ENCODE assay signal across 8 cellular contexts in genomic region chr22:41524809-41525449, GRCh38. TPM values are rescaled to one million over a fixed set of nuclear protein-coding genes. Genes with fewer than 3 reads are reported as not detected.
A peak's percentile ranks its signal among the peaks of the same experiment; 100 is the strongest.
DNase-seq lines count a peak whose midpoint lies in the region; ATAC-seq and TF ChIP-seq lines count a peak whose summit lies in the region.

No MANE protein-coding gene starts in this region.

- H3K4me1 Mint-ChIP-seq in stimulated activated naive B cell treated with anti-CD40 and anti-IgM and Interleukin-4, amounts not matched to agents 10 μg/mL and 1 μg/mL and 100 μg/mL, for 72 hours = peaks cover 25 to 37% of the 10 kb centered on the region in 2 donors

- H3K36me3 ChIP-seq in liver (ENCODE audit: control insufficient read depth in 4 of 4, insufficient read depth in 3 of 4, low read depth in 1 of 4, low read length in 3 of 4) = peaks cover 8 to 48% (median 28%) of the 10 kb centered on the region in 4 donors

- DNase-seq in T follicular helper cell (ENCODE audit: low read depth) = peak; percentile 59
- DNase-seq in activated gamma-delta T cell treated with anti-CD3 and anti-CD28 coated beads, Interleukin-2, amount 50 U/mL, for 16 hours (ENCODE audit: low read depth) = peak; percentile 31
- DNase-seq in stimulated activated naive B cell treated with anti-CD40 and anti-IgM and Interleukin-4, amounts not matched to agents 10 μg/mL and 1 μg/mL and 100 μg/mL, for 72 hours = no peak
- DNase-seq in mesenteric fat pad (ENCODE audit: low spot score) = no peak
- DNase-seq in DMS153 treated with DMSO at 0.1 percent for 48 hours (lab: John Stamatoyannopoulos, UW; ENCODE audit: unreplicated experiment) = no peak

- H3K27me3 ChIP-seq in liver (ENCODE audit: control insufficient read depth in 4 of 4, insufficient read depth in 4 of 4, low read length in 3 of 4) = no peaks in the 10 kb centered on the region

- H3K27ac Mint-ChIP-seq in stimulated activated naive B cell treated with anti-CD40 and anti-IgM and Interleukin-4, amounts not matched to agents 10 μg/mL and 1 μg/mL and 100 μg/mL, for 72 hours = peak overlapping the region; percentile 85

- no peak for TF ChIP-seq RAD21 in liver (IDR thresholded peaks at IDR 0.05)

- H3K4me3 Mint-ChIP-seq in stimulated activated naive B cell treated with anti-CD40 and anti-IgM and Interleukin-4, amounts not matched to agents 10 μg/mL and 1 μg/mL and 100 μg/mL, for 72 hours = peak overlapping the region; percentile 30 to 44

- H3K9ac ChIP-seq in liver (ENCODE audit: low read depth in 1 of 2, low read length in 2 of 2) = peak overlapping the region in 1 of 2 donors; percentile 36

- no peaks in the 10 kb centered on the region for H3K27me3 Mint-ChIP-seq in stimulated activated naive B cell treated with anti-CD40 and anti-IgM and Interleukin-4, amounts not matched to agents 10 μg/mL and 1 μg/mL and 100 μg/mL, for 72 hours

- no peak for TF ChIP-seq CTCF in liver (IDR thresholded peaks at IDR 0.05; ENCODE audit: low read depth, low read length, missing input control)

- no peaks in the 10 kb centered on the region for H3K9me3 ChIP-seq in liver (ENCODE audit: control insufficient read depth in 4 of 4, low read length in 3 of 4)

- H3K4me1 ChIP-seq in liver (ENCODE audit: control insufficient read depth in 4 of 4, insufficient read depth in 4 of 4, low read length in 3 of 4) = peaks cover 4 to 45% (median 39%) of the 10 kb centered on the region in 4 donors

- no peak overlapping the region for H3K4me3 ChIP-seq in liver (ENCODE audit: low read depth in 1 of 3, low read length in 3 of 3)

- H3K36me3 Mint-ChIP-seq in stimulated activated naive B cell treated with anti-CD40 and anti-IgM and Interleukin-4, amounts not matched to agents 10 μg/mL and 1 μg/mL and 100 μg/mL, for 72 hours = peaks cover 44 to 56% of the 10 kb centered on the region in 2 donors

- ATAC-seq in stimulated activated naive B cell treated with anti-CD40 and anti-IgM and Interleukin-4, amounts not matched to agents 10 μg/mL and 1 μg/mL and 100 μg/mL, for 72 hours (replicated peaks) = peak; percentile 59 to 64
- no peak for ATAC-seq in HG02885 (IDR thresholded peaks at IDR 0.05; ENCODE audit: poor library complexity, unreplicated experiment)
- no peak for ATAC-seq in GM18867 (IDR thresholded peaks at IDR 0.05; ENCODE audit: unreplicated experiment)

- no peaks in the 10 kb centered on the region for H3K9me3 Mint-ChIP-seq in stimulated activated naive B cell treated with anti-CD40 and anti-IgM and Interleukin-4, amounts not matched to agents 10 μg/mL and 1 μg/mL and 100 μg/mL, for 72 hours

- WGBS in liver = 71% methylated on average over 17 of the region's 17 CpGs

- peak overlapping the region; percentile 62 to 68 for H3K27ac ChIP-seq in liver (ENCODE audit: low read depth in 1 of 2, low read length in 2 of 2)

TF ChIP-seq in liver, 16 proteins besides CTCF, POLR2A, EP300 and RAD21:
- TF ChIP-seq, protein P1, sequence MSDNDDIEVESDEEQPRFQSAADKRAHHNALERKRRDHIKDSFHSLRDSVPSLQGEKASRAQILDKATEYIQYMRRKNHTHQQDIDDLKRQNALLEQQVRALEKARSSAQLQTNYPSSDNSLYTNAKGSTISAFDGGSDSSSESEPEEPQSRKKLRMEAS (IDR thresholded peaks at IDR 0.05) = no peak
- no peak for TF ChIP-seq TAF1 (conservative IDR thresholded peaks at IDR 0.05)
- TF ChIP-seq, protein P2, sequence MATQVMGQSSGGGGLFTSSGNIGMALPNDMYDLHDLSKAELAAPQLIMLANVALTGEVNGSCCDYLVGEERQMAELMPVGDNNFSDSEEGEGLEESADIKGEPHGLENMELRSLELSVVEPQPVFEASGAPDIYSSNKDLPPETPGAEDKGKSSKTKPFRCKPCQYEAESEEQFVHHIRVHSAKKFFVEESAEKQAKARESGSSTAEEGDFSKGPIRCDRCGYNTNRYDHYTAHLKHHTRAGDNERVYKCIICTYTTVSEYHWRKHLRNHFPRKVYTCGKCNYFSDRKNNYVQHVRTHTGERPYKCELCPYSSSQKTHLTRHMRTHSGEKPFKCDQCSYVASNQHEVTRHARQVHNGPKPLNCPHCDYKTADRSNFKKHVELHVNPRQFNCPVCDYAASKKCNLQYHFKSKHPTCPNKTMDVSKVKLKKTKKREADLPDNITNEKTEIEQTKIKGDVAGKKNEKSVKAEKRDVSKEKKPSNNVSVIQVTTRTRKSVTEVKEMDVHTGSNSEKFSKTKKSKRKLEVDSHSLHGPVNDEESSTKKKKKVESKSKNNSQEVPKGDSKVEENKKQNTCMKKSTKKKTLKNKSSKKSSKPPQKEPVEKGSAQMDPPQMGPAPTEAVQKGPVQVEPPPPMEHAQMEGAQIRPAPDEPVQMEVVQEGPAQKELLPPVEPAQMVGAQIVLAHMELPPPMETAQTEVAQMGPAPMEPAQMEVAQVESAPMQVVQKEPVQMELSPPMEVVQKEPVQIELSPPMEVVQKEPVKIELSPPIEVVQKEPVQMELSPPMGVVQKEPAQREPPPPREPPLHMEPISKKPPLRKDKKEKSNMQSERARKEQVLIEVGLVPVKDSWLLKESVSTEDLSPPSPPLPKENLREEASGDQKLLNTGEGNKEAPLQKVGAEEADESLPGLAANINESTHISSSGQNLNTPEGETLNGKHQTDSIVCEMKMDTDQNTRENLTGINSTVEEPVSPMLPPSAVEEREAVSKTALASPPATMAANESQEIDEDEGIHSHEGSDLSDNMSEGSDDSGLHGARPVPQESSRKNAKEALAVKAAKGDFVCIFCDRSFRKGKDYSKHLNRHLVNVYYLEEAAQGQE (IDR thresholded peaks at IDR 0.05) = no peak
- TF ChIP-seq NR2F2 (IDR thresholded peaks at IDR 0.05) = no peak
- TF ChIP-seq ZBTB33 (IDR thresholded peaks at IDR 0.05) = no peak
- no peak for TF ChIP-seq FOXA2 (IDR thresholded peaks at IDR 0.05)
- TF ChIP-seq EGR1 (IDR thresholded peaks at IDR 0.05; ENCODE audit: low read depth in 2 of 2) = no peak
- TF ChIP-seq JUND (IDR thresholded peaks at IDR 0.05) = no peak
- TF ChIP-seq, protein P3, sequence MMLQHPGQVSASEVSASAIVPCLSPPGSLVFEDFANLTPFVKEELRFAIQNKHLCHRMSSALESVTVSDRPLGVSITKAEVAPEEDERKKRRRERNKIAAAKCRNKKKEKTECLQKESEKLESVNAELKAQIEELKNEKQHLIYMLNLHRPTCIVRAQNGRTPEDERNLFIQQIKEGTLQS (IDR thresholded peaks at IDR 0.05) = no peak
- TF ChIP-seq FOXA1 (IDR thresholded peaks at IDR 0.05) = no peak
- TF ChIP-seq RXRA (IDR thresholded peaks at IDR 0.05) = no peak
- TF ChIP-seq HNF4G (IDR thresholded peaks at IDR 0.05) = no peak
TF ChIP-seq in liver: peak in this region for 0.

RNA-seq across cellular contexts. Expression of gene POLR3H, which starts 19.3 kb away (rescaled TPM):
- total RNA-seq in liver (10 to 100 TPM; 11.7 to 21.9 TPM), mesenteric fat pad (57.5 TPM)
- 10 to 100 TPM; 32.2 to 37.7 TPM for polyA plus RNA-seq in liver

RNA-seq across cellular contexts. Expression of gene CSDC2, which starts 35.9 kb away (rescaled TPM):
- total RNA-seq in liver (under 1 TPM; 0.17 to 0.33 TPM), mesenteric fat pad (1.7 TPM)
- 10 to 100 TPM in 1 of 2 donors, under 1 TPM in 1; 0.42 to 12.2 TPM for polyA plus RNA-seq in liver

RNA-seq across cellular contexts. Expression of gene ACO2, which starts 56.0 kb away (rescaled TPM):
- total RNA-seq in liver = 10 to 100 TPM; 62.8 to 75.1 TPM
- 10 to 100 TPM; 45.3 to 76.1 TPM for polyA plus RNA-seq in liver
- 109 TPM for total RNA-seq in mesenteric fat pad

RNA-seq across cellular contexts. Expression of gene PHF5A, which starts 56.4 kb away (rescaled TPM):
- total RNA-seq in liver = 10 to 100 TPM; 27.3 to 31.7 TPM
- 10 to 100 TPM; 15.8 to 19.1 TPM for polyA plus RNA-seq in liver
- total RNA-seq in mesenteric fat pad = 35.9 TPM

Comparison
In these comparisons a context has a peak if more than half of its experiments do, and no peak if none do; other contexts are left out.
1. DNase-seq: peak in T follicular helper cell (single experiment) and activated gamma-delta T cell treated with anti-CD3 and anti-CD28 coated beads, Interleukin-2, amount 50 U/mL, for 16 hours (single experiment); none in stimulated activated naive B cell treated with anti-CD40 and anti-IgM and Interleukin-4, amounts not matched to agents 10 μg/mL and 1 μg/mL and 100 μg/mL, for 72 hours (single experiment), mesenteric fat pad (single experiment) and DMS153 treated with DMSO at 0.1 percent for 48 hours (single experiment).
2. ATAC-seq: peak in stimulated activated naive B cell treated with anti-CD40 and anti-IgM and Interleukin-4, amounts not matched to agents 10 μg/mL and 1 μg/mL and 100 μg/mL, for 72 hours (2 of 2); none in HG02885 (single experiment) and GM18867 (single experiment).